18 cellular contexts compared by ENCODE assay signal in genomic region chr6:135321012-135321621, GRCh38.
"Had no signal": no experiment of that assay in that cellular context is flagged by ENCODE, and none has a peak within 500 bp of the region (broad histone marks: within the 10 kb centered on the region; RNA-seq: fewer than 3 reads in every experiment).

No MANE protein-coding gene starts in this region.

- H3K4me1 ChIP-seq: esophagus muscularis mucosa had no signal

- H3K27me3 ChIP-seq: esophagus muscularis mucosa had no signal

- H3K9me3 ChIP-seq: esophagus muscularis mucosa had no signal

- H3K4me3 ChIP-seq: esophagus muscularis mucosa had no signal

- ATAC-seq: activated CD8-positive, alpha-beta memory T cell treated with anti-CD3 and anti-CD28 coated beads, Interleukin-2, amount 10 ng/mL, durations not matched to agents 7 days and 5 days; natural killer cell; right cardiac atrium; stimulated activated memory B cell treated with anti-CD40 and anti-IgM and Interleukin-4, amounts not matched to agents 10 μg/mL and 1 μg/mL and 100 μg/mL, for 72 hours had no signal

- DNase-seq: activated CD4-positive, alpha-beta T cell treated with anti-CD3 and anti-CD28 coated beads, Interleukin-2, amount 50 U/mL, for 48 hours; activated CD4-positive, CD25-positive, alpha-beta regulatory T cell treated with anti-CD3 and anti-CD28 coated beads, Interleukin-2, amount 50 U/mL, for 72 hours; activated CD8-positive, alpha-beta memory T cell treated with anti-CD3 and anti-CD28 coated beads, Interleukin-2, amount 10 ng/mL, durations not matched to agents 7 days and 5 days; activated effector memory CD4-positive, alpha-beta T cell treated with anti-CD3 and anti-CD28 coated beads, Interleukin-2, amount 50 U/mL, for 16 hours; activated naive CD8-positive, alpha-beta T cell treated with anti-CD3 and anti-CD28 coated beads for 36 hours; activated T-cell treated with anti-CD3 and anti-CD28 coated beads, Interleukin-2, amount 50 U/mL, for 24 hours; anterior cingulate cortex; cerebellar nuclear complex; dermis blood vessel endothelial cell; foreskin fibroblast; glutamatergic neuron; natural killer cell; occipital lobe; right cardiac atrium; small intestine; trophoblast cell had no signal

- H3K27ac ChIP-seq: esophagus muscularis mucosa had no signal
